7 cellular contexts compared by ENCODE assay signal in genomic region chr12:13328535-13328934, GRCh38.
"Had no signal": no experiment of that assay in that cellular context is flagged by ENCODE, and none has a peak within 500 bp of the region (broad histone marks: within the 10 kb centered on the region; RNA-seq: fewer than 3 reads in every experiment).

No MANE protein-coding gene starts in this region.

- H3K36me3 ChIP-seq: HAP-1 had no signal

- DNase-seq: H7, HFFc6 had no signal

- H2AFZ ChIP-seq: GM23338 had no signal

- H3K4me1 ChIP-seq: HAP-1 had no signal

- H3K9ac ChIP-seq: KMS-11 had no signal

- H3K27ac ChIP-seq: HL-60, KMS-11 had no signal

- ATAC-seq: GM23338, HCT116 had no signal

- H3K4me2 ChIP-seq: GM23338, KMS-11 had no signal

- H3K4me3 ChIP-seq: GM23338, HAP-1 had no signal

- H3K9me3 ChIP-seq: HAP-1 had no signal
